Comparison of ENCODE assay signal across 10 cellular contexts in the genomic region with DNA sequence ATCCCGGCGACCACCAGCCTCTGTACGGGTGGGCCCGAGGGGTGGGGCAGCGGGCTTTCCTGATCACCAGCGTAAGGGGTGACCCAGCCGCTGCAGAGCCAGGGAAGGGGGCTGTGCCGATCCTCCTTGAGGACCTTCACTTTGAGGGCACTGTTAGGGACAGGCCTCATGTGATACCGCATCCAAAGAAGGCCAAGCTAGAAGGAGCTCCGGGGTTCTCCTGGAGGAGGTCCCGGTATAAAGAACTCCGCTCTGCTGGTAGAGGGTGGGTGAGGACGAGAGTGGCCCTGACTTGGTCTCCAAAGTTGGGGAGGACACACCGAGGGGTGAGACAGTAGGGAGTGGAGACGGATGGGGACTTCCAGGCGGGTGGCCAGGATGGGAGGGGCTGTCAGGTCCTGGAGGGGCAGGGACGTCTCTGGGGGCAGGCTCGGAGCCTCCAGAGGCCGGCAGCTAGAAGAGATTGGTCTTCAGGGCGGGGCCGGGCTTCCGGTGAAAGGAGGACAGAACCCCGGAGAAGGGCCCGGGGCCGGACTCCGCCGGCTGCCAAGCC. TPM values are rescaled to one million over a fixed set of nuclear protein-coding genes. Genes with fewer than 3 reads are reported as not detected.
DNase-seq lines count a peak whose midpoint lies in the region; TF ChIP-seq lines count a peak whose summit lies in the region.
"Had no signal": no experiment of that assay in that cellular context is flagged by ENCODE, and none has a peak within 500 bp of the region (broad histone marks: within the 10 kb centered on the region; RNA-seq: fewer than 3 reads in every experiment).

No MANE protein-coding gene starts in this region.

- H3K4me3 ChIP-seq in coronary artery: peak overlapping the region; percentile 71

- H3K4me1 Mint-ChIP-seq in activated CD4-positive, alpha-beta memory T cell treated with anti-CD3 and anti-CD28 coated beads, Interleukin-2, amount 10 ng/mL, durations not matched to agents 7 days and 5 days: peaks cover 16% of the 10 kb centered on the region

- peak overlapping the region in 1 of 2 donors; percentile 52 for H3K27ac ChIP-seq in coronary artery

- H3K9me3 Mint-ChIP-seq in activated CD4-positive, alpha-beta memory T cell treated with anti-CD3 and anti-CD28 coated beads, Interleukin-2, amount 10 ng/mL, durations not matched to agents 7 days and 5 days: no peaks in the 10 kb centered on the region

- CTCF ChIA-PET in activated CD4-positive, alpha-beta memory T cell treated with anti-CD3 and anti-CD28 coated beads, Interleukin-2, amount 10 ng/mL, durations not matched to agents 7 days and 5 days (lab: Charles Lee): interaction anchor here (1.3 kb wide), 1 partner anchor 224 kb away, joined by 4 read pairs; no protein-coding TSS in a partner anchor

- DNase-seq in NCI-H1417 (lab: John Stamatoyannopoulos, UW) (peak in 2 of 3 experiments; percentile 81 to 85), NCI-H1417 treated with DMSO at 0.1 percent for 48 hours (lab: John Stamatoyannopoulos, UW) (no peak), NCI-H510A (lab: John Stamatoyannopoulos, UW) (peak; percentile 31), coronary artery (ENCODE audit: low spot score) (no peak), midbrain (lab: John Stamatoyannopoulos, UW) (peak; percentile 37), COR-L47 (lab: John Stamatoyannopoulos, UW) (no peak)
- DNase-seq in activated CD4-positive, alpha-beta memory T cell treated with anti-CD3 and anti-CD28 coated beads, Interleukin-2, amount 10 ng/mL, durations not matched to agents 7 days and 5 days: no peak
- DNase-seq in effector CD4-positive, alpha-beta T cell: no peak
- DNase-seq: CD4-positive, CD25-positive, alpha-beta regulatory T cell had no signal

- no peak overlapping the region for H3K27ac Mint-ChIP-seq in activated CD4-positive, alpha-beta memory T cell treated with anti-CD3 and anti-CD28 coated beads, Interleukin-2, amount 10 ng/mL, durations not matched to agents 7 days and 5 days

- TF ChIP-seq CTCF in coronary artery (IDR thresholded peaks at IDR 0.05): no peak

- H3K27me3 Mint-ChIP-seq in activated CD4-positive, alpha-beta memory T cell treated with anti-CD3 and anti-CD28 coated beads, Interleukin-2, amount 10 ng/mL, durations not matched to agents 7 days and 5 days: peaks cover 43% of the 10 kb centered on the region

- H3K36me3 Mint-ChIP-seq in activated CD4-positive, alpha-beta memory T cell treated with anti-CD3 and anti-CD28 coated beads, Interleukin-2, amount 10 ng/mL, durations not matched to agents 7 days and 5 days (ENCODE audit: low read depth): peaks cover 31% of the 10 kb centered on the region

- H3K4me3 Mint-ChIP-seq in activated CD4-positive, alpha-beta memory T cell treated with anti-CD3 and anti-CD28 coated beads, Interleukin-2, amount 10 ng/mL, durations not matched to agents 7 days and 5 days: no peak overlapping the region

- POLR2A ChIA-PET in activated CD4-positive, alpha-beta memory T cell treated with anti-CD3 and anti-CD28 coated beads, Interleukin-2, amount 10 ng/mL, durations not matched to agents 7 days and 5 days (lab: Charles Lee): interaction anchor here (1.0 kb wide), 1 partner anchor 16 kb away, joined by 3 read pairs; no protein-coding TSS in a partner anchor

RNA-seq across cellular contexts. Expression of a gene that starts 4.6 kb away (rescaled TPM):
- not detected for total RNA-seq in activated CD4-positive, alpha-beta memory T cell treated with anti-CD3 and anti-CD28 coated beads, Interleukin-2, amount 10 ng/mL, durations not matched to agents 7 days and 5 days
- total RNA-seq: activated CD8-positive, alpha-beta memory T cell treated with anti-CD3 and anti-CD28 coated beads for 36 hours; CD4-positive, CD25-positive, alpha-beta regulatory T cell had no signal

RNA-seq across cellular contexts. Expression of a gene that starts 14.8 kb away (rescaled TPM):
- 100 to 1,000 TPM; 138 to 153 TPM for total RNA-seq in activated CD4-positive, alpha-beta memory T cell treated with anti-CD3 and anti-CD28 coated beads, Interleukin-2, amount 10 ng/mL, durations not matched to agents 7 days and 5 days

RNA-seq across cellular contexts. Expression of a gene that starts 22.8 kb away (rescaled TPM):
- not detected for total RNA-seq in activated CD4-positive, alpha-beta memory T cell treated with anti-CD3 and anti-CD28 coated beads, Interleukin-2, amount 10 ng/mL, durations not matched to agents 7 days and 5 days
- total RNA-seq: activated CD8-positive, alpha-beta memory T cell treated with anti-CD3 and anti-CD28 coated beads for 36 hours; CD4-positive, CD25-positive, alpha-beta regulatory T cell had no signal

RNA-seq across cellular contexts. Expression of a gene that starts 47.4 kb away (rescaled TPM):
- not detected for total RNA-seq in activated CD4-positive, alpha-beta memory T cell treated with anti-CD3 and anti-CD28 coated beads, Interleukin-2, amount 10 ng/mL, durations not matched to agents 7 days and 5 days
- total RNA-seq: activated CD8-positive, alpha-beta memory T cell treated with anti-CD3 and anti-CD28 coated beads for 36 hours; CD4-positive, CD25-positive, alpha-beta regulatory T cell had no signal

Comparison
In these comparisons a context has a peak if more than half of its experiments do, and no peak if none do; other contexts are left out.
1. DNase-seq: peak in NCI-H1417 (2 of 3), NCI-H510A (single experiment) and midbrain (single experiment); none in NCI-H1417 treated with DMSO at 0.1 percent for 48 hours (single experiment), coronary artery (single experiment), activated CD4-positive, alpha-beta memory T cell treated with anti-CD3 and anti-CD28 coated beads, Interleukin-2, amount 10 ng/mL, durations not matched to agents 7 days and 5 days (single experiment), COR-L47 (single experiment) and effector CD4-positive, alpha-beta T cell (single experiment).